Comparison of ENCODE assay signal across 14 cellular contexts in genomic region chr4:123120473-123120872, GRCh38.
DNase-seq lines count a peak whose midpoint lies in the region; ATAC-seq and TF ChIP-seq lines count a peak whose summit lies in the region.
"Had no signal": no experiment of that assay in that cellular context is flagged by ENCODE, and none has a peak within 500 bp of the region (broad histone marks: within the 10 kb centered on the region; RNA-seq: fewer than 3 reads in every experiment).

No MANE protein-coding gene starts in this region.

- no peaks in the 10 kb centered on the region for H3K4me1 Mint-ChIP-seq in natural killer cell treated with Interleukin-12 subunit alpha and Interleukin-12 subunit beta and Interleukin-15 and Interleukin-18, amount 100 ng/mL, for 72 hours (ENCODE audit: low read depth in 2 of 2)

- no peaks in the 10 kb centered on the region for H3K36me3 Mint-ChIP-seq in natural killer cell treated with Interleukin-12 subunit alpha and Interleukin-12 subunit beta and Interleukin-15 and Interleukin-18, amount 100 ng/mL, for 72 hours

- no peaks in the 10 kb centered on the region for H3K27me3 Mint-ChIP-seq in natural killer cell treated with Interleukin-12 subunit alpha and Interleukin-12 subunit beta and Interleukin-15 and Interleukin-18, amount 100 ng/mL, for 72 hours
- H3K27me3 Mint-ChIP-seq: activated CD4-positive, alpha-beta memory T cell treated with anti-CD3 and anti-CD28 coated beads for 36 hours had no signal

- H3K79me2 ChIP-seq in PC-3 (ENCODE audit: low read length) = no peaks in the 10 kb centered on the region

- peak; percentile 67 for ATAC-seq in PC-3
- no peak for ATAC-seq in natural killer cell treated with Interleukin-12 subunit alpha and Interleukin-12 subunit beta and Interleukin-15 and Interleukin-18, amount 100 ng/mL, for 72 hours
- ATAC-seq: activated T-cell treated with anti-CD3 and anti-CD28 coated beads, Interleukin-2, amount 50 U/mL, for 4 hours had no signal

- DNase-seq in EL = peak; percentile 55
- DNase-seq in PC-3 = peak; percentile 90
- DNase-seq in choroid plexus epithelial cell (ENCODE audit: low read depth) = peak; percentile 85
- peak; percentile 67 for DNase-seq in non-pigmented ciliary epithelial cell (ENCODE audit: low read depth)
- DNase-seq in activated CD4-positive, CD25-positive, alpha-beta regulatory T cell treated with anti-CD3 and anti-CD28 coated beads, Interleukin-2, amount 50 U/mL, for 72 hours = no peak
- DNase-seq in natural killer cell treated with Interleukin-12 subunit alpha and Interleukin-12 subunit beta and Interleukin-15 and Interleukin-18, amount 100 ng/mL, for 72 hours (ENCODE audit: low spot score) = no peak
- no peak for DNase-seq in ureter (ENCODE audit: low spot score)
- no peak for DNase-seq in vagina (ENCODE audit: extremely low spot score in 2 of 2)
- DNase-seq: activated CD4-positive, alpha-beta memory T cell treated with anti-CD3 and anti-CD28 coated beads for 36 hours; activated naive CD4-positive, alpha-beta T cell treated with anti-CD3 and anti-CD28 coated beads, Interleukin-2, amount 50 U/mL, for 16 hours; activated T-cell treated with anti-CD3 and anti-CD28 coated beads, Interleukin-2, amount 50 U/mL, for 4 hours; OCI-M1 had no signal

- H3K4me2 ChIP-seq in PC-3 (ENCODE audit: low read length) = peak overlapping the region; percentile 66

- POLR2A ChIA-PET in PC-3 (lab: Charles Lee; ENCODE audit: unreplicated experiment) = no interaction called here

- peaks cover 12% of the 10 kb centered on the region for H3F3A ChIP-seq in PC-3 (ENCODE audit: low read length, unreplicated experiment)

- H3K36me3 ChIP-seq in PC-3 (ENCODE audit: low read depth, low read length) = no peaks in the 10 kb centered on the region
- H3K36me3 ChIP-seq in vagina = no peaks in the 10 kb centered on the region
- H3K36me3 ChIP-seq: cardiac muscle cell, right atrium auricular region had no signal

- H3K9me3 Mint-ChIP-seq in natural killer cell treated with Interleukin-12 subunit alpha and Interleukin-12 subunit beta and Interleukin-15 and Interleukin-18, amount 100 ng/mL, for 72 hours = no peaks in the 10 kb centered on the region
- H3K9me3 Mint-ChIP-seq: activated CD4-positive, alpha-beta memory T cell treated with anti-CD3 and anti-CD28 coated beads for 36 hours; activated T-cell treated with anti-CD3 and anti-CD28 coated beads, Interleukin-2, amount 50 U/mL, for 4 hours had no signal

- H3K4me3 ChIP-seq in PC-3 (ENCODE audit: low read length) = no peak overlapping the region
- H3K4me3 ChIP-seq in choroid plexus epithelial cell (ENCODE audit: low read depth, low read length) = no peak overlapping the region
- H3K4me3 ChIP-seq in vagina = no peak overlapping the region
- H3K4me3 ChIP-seq: cardiac muscle cell, right atrium auricular region had no signal

- H3K9ac ChIP-seq in PC-3 (ENCODE audit: low read length) = no peak overlapping the region

- TF ChIP-seq CTCF in PC-3 (conservative IDR thresholded peaks at IDR 0.05; ENCODE audit: low read depth, low read length) = no peak
- TF ChIP-seq CTCF in choroid plexus epithelial cell (conservative IDR thresholded peaks at IDR 0.05; ENCODE audit: low read depth, low read length) = no peak
- no peak for TF ChIP-seq CTCF in vagina (IDR thresholded peaks at IDR 0.05)

- no peak for TF ChIP-seq POLR2A in vagina (IDR thresholded peaks at IDR 0.05)

- H3K4me1 ChIP-seq in PC-3 (ENCODE audit: insufficient read depth, low read length) (peaks cover 44% of the 10 kb centered on the region), vagina (peaks cover 13% of the 10 kb centered on the region)
- H3K4me1 ChIP-seq: right atrium auricular region had no signal

- H3K4me3 Mint-ChIP-seq in natural killer cell treated with Interleukin-12 subunit alpha and Interleukin-12 subunit beta and Interleukin-15 and Interleukin-18, amount 100 ng/mL, for 72 hours = no peak overlapping the region
- H3K4me3 Mint-ChIP-seq: activated CD4-positive, alpha-beta memory T cell treated with anti-CD3 and anti-CD28 coated beads for 36 hours; activated T-cell treated with anti-CD3 and anti-CD28 coated beads, Interleukin-2, amount 50 U/mL, for 4 hours had no signal

- H3K27ac Mint-ChIP-seq in natural killer cell treated with Interleukin-12 subunit alpha and Interleukin-12 subunit beta and Interleukin-15 and Interleukin-18, amount 100 ng/mL, for 72 hours = no peak overlapping the region
- H3K27ac Mint-ChIP-seq: activated CD4-positive, alpha-beta memory T cell treated with anti-CD3 and anti-CD28 coated beads for 36 hours had no signal

- H3K27ac ChIP-seq in PC-3 (ENCODE audit: low read length) (peak overlapping the region; percentile 88), vagina (no peak overlapping the region)
- H3K27ac ChIP-seq: cardiac muscle cell, right atrium auricular region had no signal

- CTCF ChIA-PET in PC-3 (lab: Charles Lee) = interaction anchor here (0.6 kb wide), 1 partner anchor 9 kb away, joined by 6 read pairs; no protein-coding TSS in a partner anchor

- BruUV-seq in PC-3 (replicated peaks; lab: Mats Ljungman, UMichigan) = no TSS peak

- H3K9me3 ChIP-seq in PC-3 (ENCODE audit: low read length) (no peaks in the 10 kb centered on the region), vagina (no peaks in the 10 kb centered on the region)
- H3K9me3 ChIP-seq: right atrium auricular region had no signal

- no peak overlapping the region for H2AFZ ChIP-seq in PC-3 (ENCODE audit: low read length)

- H3K27me3 ChIP-seq in PC-3 (ENCODE audit: low read length) (no peaks in the 10 kb centered on the region), vagina (no peaks in the 10 kb centered on the region)
- H3K27me3 ChIP-seq: cardiac muscle cell, right atrium auricular region had no signal

- H3K9me2 ChIP-seq in PC-3 (replicated peaks; ENCODE audit: low read length) = no peaks in the 10 kb centered on the region

- intact Hi-C loops in PC-3 (cut with micrococcal nuclease) (loop anchor here (5.0 to 10.0 kb wide), 3 partner anchors 467 to 1204 kb away; no protein-coding TSS in a partner anchor), vagina (cut with DNase I) (no loop called here)

- no peaks in the 10 kb centered on the region for H4K20me1 ChIP-seq in PC-3 (ENCODE audit: low read length)

Comparison
In these comparisons a context has a peak if more than half of its experiments do, and no peak if none do; other contexts are left out.
1. DNase-seq: peak in EL (single experiment), PC-3 (single experiment), choroid plexus epithelial cell (single experiment) and non-pigmented ciliary epithelial cell (single experiment); none in activated CD4-positive, CD25-positive, alpha-beta regulatory T cell treated with anti-CD3 and anti-CD28 coated beads, Interleukin-2, amount 50 U/mL, for 72 hours (single experiment), natural killer cell treated with Interleukin-12 subunit alpha and Interleukin-12 subunit beta and Interleukin-15 and Interleukin-18, amount 100 ng/mL, for 72 hours (single experiment), ureter (single experiment) and vagina (0 of 2).